Comparison of ENCODE assay signal across 1 cellular context in the genomic region with DNA sequence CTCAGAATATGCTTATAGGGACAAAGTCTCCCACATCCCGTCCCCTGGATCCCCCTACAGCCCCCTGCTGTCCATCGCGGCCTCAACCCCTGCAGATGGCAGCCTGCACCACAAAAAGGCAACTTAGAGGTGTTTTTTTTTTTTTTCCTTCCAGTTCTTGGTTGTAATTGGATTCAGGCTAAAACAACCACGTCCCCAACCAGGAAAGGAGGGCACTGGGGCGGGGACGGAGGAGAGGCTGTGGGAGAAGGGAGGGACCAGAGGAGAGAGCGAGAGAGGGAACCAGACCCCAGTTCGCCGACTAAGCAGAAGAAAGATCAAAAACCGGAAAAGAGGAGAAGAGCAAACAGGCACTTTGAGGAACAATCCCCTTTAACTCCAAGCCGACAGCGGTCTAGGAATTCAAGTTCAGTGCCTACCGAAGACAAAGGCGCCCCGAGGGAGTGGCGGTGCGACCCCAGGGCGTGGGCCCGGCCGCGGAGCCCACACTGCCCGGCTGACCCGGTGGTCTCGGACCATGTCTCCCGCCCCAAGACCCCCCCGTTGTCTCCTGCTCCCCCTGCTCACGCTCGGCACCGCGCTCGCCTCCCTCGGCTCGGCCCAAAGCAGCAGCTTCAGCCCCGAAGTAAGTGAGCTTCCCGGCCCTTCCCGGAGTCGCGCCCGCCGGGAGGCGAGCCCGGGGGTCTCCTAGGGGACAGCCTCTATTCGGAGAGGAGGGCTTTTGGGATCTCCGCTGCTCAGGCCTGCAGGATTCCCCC.
TF ChIP-seq lines count a peak whose summit lies in the region.

A gene (plus strand): TSS at position 285 of the 758 bp plus-strand sequence. CDS start 233 bp downstream, at position 518.

TF ChIP-seq in HepG2, 621 proteins besides CTCF, POLR2A, EP300 and RAD21 (continued from another document and continues in another):
- TF ChIP-seq, protein P1, sequence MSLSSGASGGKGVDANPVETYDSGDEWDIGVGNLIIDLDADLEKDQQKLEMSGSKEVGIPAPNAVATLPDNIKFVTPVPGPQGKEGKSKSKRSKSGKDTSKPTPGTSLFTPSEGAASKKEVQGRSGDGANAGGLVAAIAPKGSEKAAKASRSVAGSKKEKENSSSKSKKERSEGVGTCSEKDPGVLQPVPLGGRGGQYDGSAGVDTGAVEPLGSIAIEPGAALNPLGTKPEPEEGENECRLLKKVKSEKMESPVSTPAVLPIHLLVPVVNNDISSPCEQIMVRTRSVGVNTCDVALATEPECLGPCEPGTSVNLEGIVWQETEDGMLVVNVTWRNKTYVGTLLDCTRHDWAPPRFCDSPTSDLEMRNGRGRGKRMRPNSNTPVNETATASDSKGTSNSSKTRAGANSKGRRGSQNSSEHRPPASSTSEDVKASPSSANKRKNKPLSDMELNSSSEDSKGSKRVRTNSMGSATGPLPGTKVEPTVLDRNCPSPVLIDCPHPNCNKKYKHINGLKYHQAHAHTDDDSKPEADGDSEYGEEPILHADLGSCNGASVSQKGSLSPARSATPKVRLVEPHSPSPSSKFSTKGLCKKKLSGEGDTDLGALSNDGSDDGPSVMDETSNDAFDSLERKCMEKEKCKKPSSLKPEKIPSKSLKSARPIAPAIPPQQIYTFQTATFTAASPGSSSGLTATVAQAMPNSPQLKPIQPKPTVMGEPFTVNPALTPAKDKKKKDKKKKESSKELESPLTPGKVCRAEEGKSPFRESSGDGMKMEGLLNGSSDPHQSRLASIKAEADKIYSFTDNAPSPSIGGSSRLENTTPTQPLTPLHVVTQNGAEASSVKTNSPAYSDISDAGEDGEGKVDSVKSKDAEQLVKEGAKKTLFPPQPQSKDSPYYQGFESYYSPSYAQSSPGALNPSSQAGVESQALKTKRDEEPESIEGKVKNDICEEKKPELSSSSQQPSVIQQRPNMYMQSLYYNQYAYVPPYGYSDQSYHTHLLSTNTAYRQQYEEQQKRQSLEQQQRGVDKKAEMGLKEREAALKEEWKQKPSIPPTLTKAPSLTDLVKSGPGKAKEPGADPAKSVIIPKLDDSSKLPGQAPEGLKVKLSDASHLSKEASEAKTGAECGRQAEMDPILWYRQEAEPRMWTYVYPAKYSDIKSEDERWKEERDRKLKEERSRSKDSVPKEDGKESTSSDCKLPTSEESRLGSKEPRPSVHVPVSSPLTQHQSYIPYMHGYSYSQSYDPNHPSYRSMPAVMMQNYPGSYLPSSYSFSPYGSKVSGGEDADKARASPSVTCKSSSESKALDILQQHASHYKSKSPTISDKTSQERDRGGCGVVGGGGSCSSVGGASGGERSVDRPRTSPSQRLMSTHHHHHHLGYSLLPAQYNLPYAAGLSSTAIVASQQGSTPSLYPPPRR (CRISPR knock-in tag; IDR thresholded peaks at IDR 0.05; ENCODE audit: borderline replicate concordance), result no peak
- TF ChIP-seq KLF12 (CRISPR knock-in tag; IDR thresholded peaks at IDR 0.05; ENCODE audit: borderline replicate concordance) (no peak; the same call in 1 of the 2 replicates), ZNF383 (CRISPR knock-in tag; IDR thresholded peaks at IDR 0.05; ENCODE audit: borderline replicate concordance) (no peak), EED (CRISPR knock-in tag; IDR thresholded peaks at IDR 0.05) (0 out of 2 replicates have a peak, but pooled peaks have one; percentile 3), SOX5 (CRISPR knock-in tag; IDR thresholded peaks at IDR 0.05; ENCODE audit: borderline replicate concordance) (no peak), ZNF160 (CRISPR knock-in tag; IDR thresholded peaks at IDR 0.05) (no peak), ZNF841 (CRISPR knock-in tag; IDR thresholded peaks at IDR 0.05; ENCODE audit: borderline replicate concordance) (no peak), PRMT3 (CRISPR knock-in tag; IDR thresholded peaks at IDR 0.05; ENCODE audit: borderline replicate concordance, low read depth) (no peak), ETV6 (CRISPR knock-in tag; conservative IDR thresholded peaks at IDR 0.05) (no peak), HOXA7 (CRISPR knock-in tag; IDR thresholded peaks at IDR 0.05) (no peak), ZIK1 (CRISPR knock-in tag; IDR thresholded peaks at IDR 0.05; ENCODE audit: borderline replicate concordance, low read depth) (no peak), ZNF619 (CRISPR knock-in tag; IDR thresholded peaks at IDR 0.05) (no peak; the same call in 1 of the 2 replicates), ZNF781 (CRISPR knock-in tag; IDR thresholded peaks at IDR 0.05; ENCODE audit: borderline replicate concordance, not compliant biosample characterization) (no peak), POLR2AphosphoS5 (IDR thresholded peaks at IDR 0.05; ENCODE audit: low read depth, low read length) (peak; percentile 12; the same call in 1 of the 2 replicates), ZNF850 (CRISPR knock-in tag; conservative IDR thresholded peaks at IDR 0.05) (no peak), XBP1 (CRISPR knock-in tag; IDR thresholded peaks at IDR 0.05) (no peak)
- TF ChIP-seq, protein P2, sequence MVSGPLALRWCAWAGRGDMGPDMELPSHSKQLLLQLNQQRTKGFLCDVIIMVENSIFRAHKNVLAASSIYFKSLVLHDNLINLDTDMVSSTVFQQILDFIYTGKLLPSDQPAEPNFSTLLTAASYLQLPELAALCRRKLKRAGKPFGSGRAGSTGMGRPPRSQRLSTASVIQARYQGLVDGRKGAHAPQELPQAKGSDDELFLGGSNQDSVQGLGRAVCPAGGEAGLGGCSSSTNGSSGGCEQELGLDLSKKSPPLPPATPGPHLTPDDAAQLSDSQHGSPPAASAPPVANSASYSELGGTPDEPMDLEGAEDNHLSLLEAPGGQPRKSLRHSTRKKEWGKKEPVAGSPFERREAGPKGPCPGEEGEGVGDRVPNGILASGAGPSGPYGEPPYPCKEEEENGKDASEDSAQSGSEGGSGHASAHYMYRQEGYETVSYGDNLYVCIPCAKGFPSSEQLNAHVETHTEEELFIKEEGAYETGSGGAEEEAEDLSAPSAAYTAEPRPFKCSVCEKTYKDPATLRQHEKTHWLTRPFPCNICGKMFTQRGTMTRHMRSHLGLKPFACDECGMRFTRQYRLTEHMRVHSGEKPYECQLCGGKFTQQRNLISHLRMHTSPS (CRISPR knock-in tag; IDR thresholded peaks at IDR 0.05; ENCODE audit: low read depth), result no peak
- TF ChIP-seq, protein P3, sequence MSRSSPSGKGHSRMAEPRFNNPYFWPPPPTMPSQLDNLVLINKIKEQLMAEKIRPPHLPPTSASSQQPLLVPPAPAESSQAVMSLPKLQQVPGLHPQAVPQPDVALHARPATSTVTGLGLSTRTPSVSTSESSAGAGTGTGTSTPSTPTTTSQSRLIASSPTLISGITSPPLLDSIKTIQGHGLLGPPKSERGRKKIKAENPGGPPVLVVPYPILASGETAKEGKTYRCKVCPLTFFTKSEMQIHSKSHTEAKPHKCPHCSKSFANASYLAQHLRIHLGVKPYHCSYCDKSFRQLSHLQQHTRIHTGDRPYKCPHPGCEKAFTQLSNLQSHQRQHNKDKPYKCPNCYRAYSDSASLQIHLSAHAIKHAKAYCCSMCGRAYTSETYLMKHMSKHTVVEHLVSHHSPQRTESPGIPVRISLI (CRISPR knock-in tag; IDR thresholded peaks at IDR 0.05; ENCODE audit: borderline replicate concordance), result peak; percentile 72; the same call in 1 of the 2 replicates
- TF ChIP-seq, protein P4, sequence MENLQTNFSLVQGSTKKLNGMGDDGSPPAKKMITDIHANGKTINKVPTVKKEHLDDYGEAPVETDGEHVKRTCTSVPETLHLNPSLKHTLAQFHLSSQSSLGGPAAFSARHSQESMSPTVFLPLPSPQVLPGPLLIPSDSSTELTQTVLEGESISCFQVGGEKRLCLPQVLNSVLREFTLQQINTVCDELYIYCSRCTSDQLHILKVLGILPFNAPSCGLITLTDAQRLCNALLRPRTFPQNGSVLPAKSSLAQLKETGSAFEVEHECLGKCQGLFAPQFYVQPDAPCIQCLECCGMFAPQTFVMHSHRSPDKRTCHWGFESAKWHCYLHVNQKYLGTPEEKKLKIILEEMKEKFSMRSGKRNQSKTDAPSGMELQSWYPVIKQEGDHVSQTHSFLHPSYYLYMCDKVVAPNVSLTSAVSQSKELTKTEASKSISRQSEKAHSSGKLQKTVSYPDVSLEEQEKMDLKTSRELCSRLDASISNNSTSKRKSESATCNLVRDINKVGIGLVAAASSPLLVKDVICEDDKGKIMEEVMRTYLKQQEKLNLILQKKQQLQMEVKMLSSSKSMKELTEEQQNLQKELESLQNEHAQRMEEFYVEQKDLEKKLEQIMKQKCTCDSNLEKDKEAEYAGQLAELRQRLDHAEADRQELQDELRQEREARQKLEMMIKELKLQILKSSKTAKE (CRISPR knock-in tag; IDR thresholded peaks at IDR 0.05; ENCODE audit: borderline replicate concordance), result no peak
- TF ChIP-seq, protein P5, sequence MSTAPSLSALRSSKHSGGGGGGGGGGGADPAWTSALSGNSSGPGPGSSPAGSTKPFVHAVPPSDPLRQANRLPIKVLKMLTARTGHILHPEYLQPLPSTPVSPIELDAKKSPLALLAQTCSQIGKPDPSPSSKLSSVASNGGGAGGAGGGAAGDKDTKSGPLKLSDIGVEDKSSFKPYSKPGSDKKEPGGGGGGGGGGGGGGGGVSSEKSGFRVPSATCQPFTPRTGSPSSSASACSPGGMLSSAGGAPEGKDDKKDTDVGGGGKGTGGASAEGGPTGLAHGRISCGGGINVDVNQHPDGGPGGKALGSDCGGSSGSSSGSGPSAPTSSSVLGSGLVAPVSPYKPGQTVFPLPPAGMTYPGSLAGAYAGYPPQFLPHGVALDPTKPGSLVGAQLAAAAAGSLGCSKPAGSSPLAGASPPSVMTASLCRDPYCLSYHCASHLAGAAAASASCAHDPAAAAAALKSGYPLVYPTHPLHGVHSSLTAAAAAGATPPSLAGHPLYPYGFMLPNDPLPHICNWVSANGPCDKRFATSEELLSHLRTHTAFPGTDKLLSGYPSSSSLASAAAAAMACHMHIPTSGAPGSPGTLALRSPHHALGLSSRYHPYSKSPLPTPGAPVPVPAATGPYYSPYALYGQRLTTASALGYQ (CRISPR knock-in tag; IDR thresholded peaks at IDR 0.05), result no peak
- TF ChIP-seq, protein P6, sequence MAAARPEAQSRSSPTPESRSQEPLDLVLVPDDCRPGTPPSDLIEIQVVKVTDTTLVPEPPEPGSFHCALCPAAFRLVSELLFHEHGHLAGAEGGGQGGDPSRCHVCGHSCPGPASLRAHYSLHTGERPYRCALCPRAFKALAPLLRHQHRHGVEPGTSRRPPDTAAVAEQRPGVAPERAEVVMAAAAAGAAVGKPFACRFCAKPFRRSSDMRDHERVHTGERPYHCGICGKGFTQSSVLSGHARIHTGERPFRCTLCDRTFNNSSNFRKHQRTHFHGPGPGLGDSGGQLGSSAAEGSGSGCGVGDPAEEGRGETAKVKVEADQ (CRISPR knock-in tag; IDR thresholded peaks at IDR 0.05; ENCODE audit: borderline replicate concordance), result no peak
- TF ChIP-seq, protein P7, sequence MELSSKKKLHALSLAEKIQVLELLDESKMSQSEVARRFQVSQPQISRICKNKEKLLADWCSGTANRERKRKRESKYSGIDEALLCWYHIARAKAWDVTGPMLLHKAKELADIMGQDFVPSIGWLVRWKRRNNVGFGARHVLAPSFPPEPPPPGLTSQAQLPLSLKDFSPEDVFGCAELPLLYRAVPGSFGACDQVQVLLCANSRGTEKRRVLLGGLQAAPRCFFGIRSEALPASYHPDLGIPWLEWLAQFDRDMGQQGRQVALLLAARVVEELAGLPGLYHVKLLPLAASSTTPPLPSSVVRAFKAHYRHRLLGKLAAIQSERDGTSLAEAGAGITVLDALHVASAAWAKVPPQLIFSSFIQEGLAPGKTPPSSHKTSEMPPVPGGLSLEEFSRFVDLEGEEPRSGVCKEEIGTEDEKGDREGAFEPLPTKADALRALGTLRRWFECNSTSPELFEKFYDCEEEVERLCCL (CRISPR knock-in tag; IDR thresholded peaks at IDR 0.05; ENCODE audit: borderline replicate concordance), result peak; percentile 62; the same call in 1 of the 2 replicates
- TF ChIP-seq, protein P8, sequence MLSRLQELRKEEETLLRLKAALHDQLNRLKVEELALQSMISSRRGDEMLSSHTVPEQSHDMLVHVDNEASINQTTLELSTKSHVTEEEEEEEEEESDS (CRISPR knock-in tag; IDR thresholded peaks at IDR 0.05; ENCODE audit: borderline replicate concordance), result peak; percentile 41; the same call in 1 of the 2 replicates
- TF ChIP-seq, protein P9, sequence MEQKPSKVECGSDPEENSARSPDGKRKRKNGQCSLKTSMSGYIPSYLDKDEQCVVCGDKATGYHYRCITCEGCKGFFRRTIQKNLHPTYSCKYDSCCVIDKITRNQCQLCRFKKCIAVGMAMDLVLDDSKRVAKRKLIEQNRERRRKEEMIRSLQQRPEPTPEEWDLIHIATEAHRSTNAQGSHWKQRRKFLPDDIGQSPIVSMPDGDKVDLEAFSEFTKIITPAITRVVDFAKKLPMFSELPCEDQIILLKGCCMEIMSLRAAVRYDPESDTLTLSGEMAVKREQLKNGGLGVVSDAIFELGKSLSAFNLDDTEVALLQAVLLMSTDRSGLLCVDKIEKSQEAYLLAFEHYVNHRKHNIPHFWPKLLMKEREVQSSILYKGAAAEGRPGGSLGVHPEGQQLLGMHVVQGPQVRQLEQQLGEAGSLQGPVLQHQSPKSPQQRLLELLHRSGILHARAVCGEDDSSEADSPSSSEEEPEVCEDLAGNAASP (CRISPR knock-in tag; IDR thresholded peaks at IDR 0.05; ENCODE audit: borderline replicate concordance), result no peak
- TF ChIP-seq, protein P10, sequence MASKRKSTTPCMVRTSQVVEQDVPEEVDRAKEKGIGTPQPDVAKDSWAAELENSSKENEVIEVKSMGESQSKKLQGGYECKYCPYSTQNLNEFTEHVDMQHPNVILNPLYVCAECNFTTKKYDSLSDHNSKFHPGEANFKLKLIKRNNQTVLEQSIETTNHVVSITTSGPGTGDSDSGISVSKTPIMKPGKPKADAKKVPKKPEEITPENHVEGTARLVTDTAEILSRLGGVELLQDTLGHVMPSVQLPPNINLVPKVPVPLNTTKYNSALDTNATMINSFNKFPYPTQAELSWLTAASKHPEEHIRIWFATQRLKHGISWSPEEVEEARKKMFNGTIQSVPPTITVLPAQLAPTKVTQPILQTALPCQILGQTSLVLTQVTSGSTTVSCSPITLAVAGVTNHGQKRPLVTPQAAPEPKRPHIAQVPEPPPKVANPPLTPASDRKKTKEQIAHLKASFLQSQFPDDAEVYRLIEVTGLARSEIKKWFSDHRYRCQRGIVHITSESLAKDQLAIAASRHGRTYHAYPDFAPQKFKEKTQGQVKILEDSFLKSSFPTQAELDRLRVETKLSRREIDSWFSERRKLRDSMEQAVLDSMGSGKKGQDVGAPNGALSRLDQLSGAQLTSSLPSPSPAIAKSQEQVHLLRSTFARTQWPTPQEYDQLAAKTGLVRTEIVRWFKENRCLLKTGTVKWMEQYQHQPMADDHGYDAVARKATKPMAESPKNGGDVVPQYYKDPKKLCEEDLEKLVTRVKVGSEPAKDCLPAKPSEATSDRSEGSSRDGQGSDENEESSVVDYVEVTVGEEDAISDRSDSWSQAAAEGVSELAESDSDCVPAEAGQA (IDR thresholded peaks at IDR 0.05; ENCODE audit: low read depth), result no peak
- TF ChIP-seq, protein P10 (CRISPR knock-in tag; IDR thresholded peaks at IDR 0.05; ENCODE audit: borderline replicate concordance), result no peak
